9 cellular contexts compared by ENCODE assay signal in the genomic region with DNA sequence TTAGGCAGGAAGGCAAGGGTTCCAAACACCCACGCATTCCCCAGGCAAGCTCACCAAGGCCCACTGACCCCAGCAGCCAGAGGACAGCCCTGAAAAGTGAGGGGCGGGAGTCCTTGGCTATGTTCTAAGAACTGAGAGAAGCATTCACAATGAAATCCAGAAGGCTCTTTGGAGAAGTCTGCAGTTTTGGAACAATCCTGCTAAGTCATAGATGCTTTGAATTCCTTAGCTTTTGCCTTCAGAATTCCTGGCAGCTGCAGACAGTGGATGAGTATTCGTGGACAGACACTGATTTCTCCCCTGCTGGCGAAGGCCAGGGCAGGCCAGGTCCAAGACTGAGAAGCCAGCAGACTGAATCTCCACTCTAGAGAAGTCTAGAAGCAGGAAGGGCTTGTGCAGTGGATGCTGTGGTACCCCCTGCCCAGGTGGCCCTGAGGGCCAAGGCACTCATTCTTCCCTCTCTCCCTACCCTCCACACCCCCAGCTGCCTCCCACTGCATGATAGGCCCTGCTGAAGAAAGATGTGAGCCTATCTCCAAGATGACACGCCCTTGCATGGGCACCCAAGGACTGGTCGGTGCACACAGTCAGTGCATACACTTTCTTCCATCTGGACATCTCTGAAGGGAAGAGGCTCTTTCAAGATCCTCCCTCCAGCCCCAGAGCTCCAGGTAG.
A peak's percentile ranks its signal among the peaks of the same experiment; 100 is the strongest.
DNase-seq lines count a peak whose midpoint lies in the region; ATAC-seq and TF ChIP-seq lines count a peak whose summit lies in the region.
"Had no signal": no experiment of that assay in that cellular context is flagged by ENCODE, and none has a peak within 500 bp of the region (broad histone marks: within the 10 kb centered on the region; RNA-seq: fewer than 3 reads in every experiment).

No MANE protein-coding gene starts in this region.

- peak overlapping the region; percentile 24 to 62 (median 40) for H3K27ac ChIP-seq in Peyer's patch
- peak overlapping the region; percentile 53 to 78 (median 66) for H3K27ac ChIP-seq in esophagus squamous epithelium
- H3K27ac ChIP-seq in mesendoderm (ENCODE audit: low read depth, low read length): peak overlapping the region; percentile 40

- H3K79me2 ChIP-seq in mesendoderm (ENCODE audit: control insufficient read depth, insufficient read depth, low read length): no peaks in the 10 kb centered on the region

- no peak overlapping the region for H3K4me3 ChIP-seq in Peyer's patch
- H3K4me3 ChIP-seq in esophagus squamous epithelium: no peak overlapping the region
- H3K4me3 ChIP-seq in mesendoderm (ENCODE audit: low read length): no peak overlapping the region

- no peak overlapping the region for H4K8ac ChIP-seq in mesendoderm (ENCODE audit: low read depth, low read length)

- no peak overlapping the region for H3K23ac ChIP-seq in mesendoderm (ENCODE audit: low read length)

- no peak overlapping the region for H2BK120ac ChIP-seq in mesendoderm (ENCODE audit: low read depth, low read length)

- no peaks in the 10 kb centered on the region for H3K9me3 Mint-ChIP-seq in stimulated activated memory B cell treated with anti-CD40 and anti-IgM and Interleukin-4, amounts not matched to agents 10 μg/mL and 1 μg/mL and 100 μg/mL, for 72 hours

- H3K56ac ChIP-seq in mesendoderm (ENCODE audit: low read length): peak overlapping the region; percentile 36

- H3K4me2 ChIP-seq in mesendoderm (ENCODE audit: low read length): no peak overlapping the region

- H2AK5ac ChIP-seq in mesendoderm (ENCODE audit: low read length): no peak overlapping the region

- no peak overlapping the region for H3K18ac ChIP-seq in mesendoderm (ENCODE audit: low read length)

- no peak overlapping the region for H3K4ac ChIP-seq in mesendoderm (ENCODE audit: low read depth, low read length)

- ATAC-seq in stimulated activated memory B cell treated with anti-CD40 and anti-IgM and Interleukin-4, amounts not matched to agents 10 μg/mL and 1 μg/mL and 100 μg/mL, for 72 hours: no peak

- no peaks in the 10 kb centered on the region for H3K79me1 ChIP-seq in mesendoderm (ENCODE audit: low read length)

- H2BK15ac ChIP-seq in mesendoderm (replicated peaks; ENCODE audit: low read depth): no peak overlapping the region

- no peak overlapping the region for H2BK5ac ChIP-seq in mesendoderm (ENCODE audit: low read length)

- no peaks in the 10 kb centered on the region for H3K9me3 ChIP-seq in Peyer's patch
- H3K9me3 ChIP-seq in esophagus squamous epithelium: no peaks in the 10 kb centered on the region
- H3K9me3 ChIP-seq: BE2C had no signal

- no peak overlapping the region for H3K27ac Mint-ChIP-seq in stimulated activated memory B cell treated with anti-CD40 and anti-IgM and Interleukin-4, amounts not matched to agents 10 μg/mL and 1 μg/mL and 100 μg/mL, for 72 hours

- no peaks in the 10 kb centered on the region for H3K36me3 ChIP-seq in Peyer's patch
- H3K36me3 ChIP-seq in esophagus squamous epithelium: no peaks in the 10 kb centered on the region
- no peaks in the 10 kb centered on the region for H3K36me3 ChIP-seq in mesendoderm (ENCODE audit: control insufficient read depth, insufficient read depth, low read length)
- H3K36me3 ChIP-seq: BE2C had no signal

- intact Hi-C loops in esophagus squamous epithelium (cut with DNase I): no loop called here

- TF ChIP-seq POLR2A in Peyer's patch (IDR thresholded peaks at IDR 0.05) (no peak), esophagus squamous epithelium (IDR thresholded peaks at IDR 0.05) (no peak)

- peak in 1 of 6 experiments; percentile 7 for TF ChIP-seq CTCF in Peyer's patch (IDR thresholded peaks at IDR 0.05)
- TF ChIP-seq CTCF in esophagus squamous epithelium (IDR thresholded peaks at IDR 0.05): peak in 1 of 6 experiments; percentile 20

- no peak overlapping the region for H3K9ac ChIP-seq in mesendoderm (ENCODE audit: low read length)

- H4K5ac ChIP-seq in mesendoderm (ENCODE audit: low read length): no peak overlapping the region

- DNase-seq in A172 (ENCODE audit: low spot score): peak; percentile 69
- no peak for DNase-seq in Peyer's patch
- DNase-seq in esophagus squamous epithelium (lab: John Stamatoyannopoulos, UW): no peak
- DNase-seq in mesendoderm: peak; percentile 93
- no peak for DNase-seq in NCI-H748 (lab: John Stamatoyannopoulos, UW; ENCODE audit: unreplicated experiment)
- no peak for DNase-seq in NCI-H2196 (lab: John Stamatoyannopoulos, UW; ENCODE audit: unreplicated experiment)
- no peak for DNase-seq in NCI-H1105 (lab: John Stamatoyannopoulos, UW)
- DNase-seq: BE2C had no signal

- no peak overlapping the region for H3K4me3 Mint-ChIP-seq in stimulated activated memory B cell treated with anti-CD40 and anti-IgM and Interleukin-4, amounts not matched to agents 10 μg/mL and 1 μg/mL and 100 μg/mL, for 72 hours

- no peaks in the 10 kb centered on the region for H3K4me1 Mint-ChIP-seq in stimulated activated memory B cell treated with anti-CD40 and anti-IgM and Interleukin-4, amounts not matched to agents 10 μg/mL and 1 μg/mL and 100 μg/mL, for 72 hours

- no peaks in the 10 kb centered on the region for H3K4me1 ChIP-seq in Peyer's patch
- H3K4me1 ChIP-seq in esophagus squamous epithelium: peaks cover 0 to 46% (median 22%) of the 10 kb centered on the region in 3 donors
- H3K4me1 ChIP-seq in mesendoderm (ENCODE audit: control insufficient read depth, low read depth, low read length): no peaks in the 10 kb centered on the region

- no peaks in the 10 kb centered on the region for H3K36me3 Mint-ChIP-seq in stimulated activated memory B cell treated with anti-CD40 and anti-IgM and Interleukin-4, amounts not matched to agents 10 μg/mL and 1 μg/mL and 100 μg/mL, for 72 hours

- H3K27me3 ChIP-seq in Peyer's patch (no peaks in the 10 kb centered on the region), esophagus squamous epithelium (no peaks in the 10 kb centered on the region), mesendoderm (ENCODE audit: insufficient read depth, low read length, poor library complexity) (no peaks in the 10 kb centered on the region)
- H3K27me3 ChIP-seq: BE2C had no signal

- 53% methylated on average over 2 to 6 of the region's 6 CpGs for WGBS in esophagus squamous epithelium, 2 donors
- WGBS in mesendoderm (ENCODE audit: extremely low coverage, insufficient coverage, low lambda C conversion rate): no CpG with 5 or more reads among the region's 6 CpGs

- H3K27me3 Mint-ChIP-seq in stimulated activated memory B cell treated with anti-CD40 and anti-IgM and Interleukin-4, amounts not matched to agents 10 μg/mL and 1 μg/mL and 100 μg/mL, for 72 hours: peaks cover 15% of the 10 kb centered on the region

Comparison
In these comparisons a context has a peak if more than half of its experiments do, and no peak if none do; other contexts are left out.
1. DNase-seq: peak in A172 (single experiment) and mesendoderm (single experiment); none in Peyer's patch (0 of 3), esophagus squamous epithelium (single experiment), NCI-H748 (single experiment), NCI-H2196 (single experiment) and NCI-H1105 (single experiment).
2. Peak in every context shown above with its lines, with median percentiles within 50 percentile points of each other: H3K27ac ChIP-seq.